1 cellular context compared by ENCODE assay signal in genomic region chr1:155145491-155145890, GRCh38.
TF ChIP-seq lines count a peak whose summit lies in the region.

No MANE protein-coding gene starts in this region.

TF ChIP-seq in GM23338, 12 proteins besides CTCF, POLR2A, EP300 and RAD21 (continued from another document):
- TF ChIP-seq ZNF462 (CRISPR knock-in tag; IDR thresholded peaks at IDR 0.05) (no peak), EZH2phosphoT487 (IDR thresholded peaks at IDR 0.05; ENCODE audit: unreplicated experiment) (no peak), POLR2AphosphoS5 (IDR thresholded peaks at IDR 0.05; ENCODE audit: low read depth) (no peak), ETS1 (IDR thresholded peaks at IDR 0.05) (no peak), REST (IDR thresholded peaks at IDR 0.05; ENCODE audit: unreplicated experiment) (no peak), CREB1 (CRISPR knock-in tag; IDR thresholded peaks at IDR 0.05; ENCODE audit: low read depth) (no peak)
